Comparison of ENCODE assay signal across 35 cellular contexts in the genomic region with DNA sequence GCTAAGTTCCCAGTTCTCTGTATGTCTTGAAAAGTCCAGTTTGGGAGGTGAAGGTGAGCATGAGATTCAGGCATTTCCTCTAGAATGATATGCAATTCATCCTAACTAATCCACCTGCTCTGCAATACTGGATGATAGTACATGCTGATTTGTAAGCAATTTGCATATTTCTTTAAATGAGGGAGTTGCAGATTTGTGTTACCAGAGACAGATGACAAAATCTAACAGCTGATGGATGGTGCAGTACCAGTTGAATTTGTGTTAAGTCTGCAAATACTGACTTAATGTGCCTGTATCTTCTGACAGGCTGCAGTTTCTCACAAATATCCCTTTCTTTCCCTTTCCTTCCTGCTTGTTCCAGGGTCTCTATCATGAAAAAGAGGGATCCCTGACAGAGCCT.
"Had no signal": no experiment of that assay in that cellular context is flagged by ENCODE, and none has a peak within 500 bp of the region (broad histone marks: within the 10 kb centered on the region; RNA-seq: fewer than 3 reads in every experiment).

No MANE protein-coding gene starts in this region.

- DNase-seq: Karpas-422, Kasumi-1, MG63, MM.1S, MV-4-11, NCI-H1048, NCI-H1092, NCI-H1092 treated with DMSO at 0.1 percent for 48 hours, NCI-H1105, NCI-H1105 treated with DMSO at 0.1 percent for 48 hours, NCI-H1417, NCI-H1417 treated with DMSO at 0.1 percent for 48 hours, NCI-H1436, NCI-H1436 treated with DMSO at 0.1 percent for 48 hours, NCI-H146, NCI-H1694, NCI-H1694 treated with DMSO at 0.1 percent for 48 hours, NCI-H187, NCI-H187 treated with DMSO at 0.1 percent for 48 hours, NCI-H1930, NCI-H2029, NCI-H2029 treated with DMSO at 0.1 percent for 48 hours, NCI-H2081, NCI-H2081 treated with DMSO at 0.1 percent for 48 hours, NCI-H2107, NCI-H2171, NCI-H2171 treated with DMSO at 0.1 percent for 48 hours, NCI-H2227 treated with DMSO at 0.1 percent for 48 hours, NCI-H226, NCI-H345, NCI-H446, NCI-H446 treated with DMSO at 0.1 percent for 48 hours, NCI-H510A, NCI-H510A treated with DMSO at 0.1 percent for 48 hours had no signal

- H3K4me3 ChIP-seq: MG63 had no signal

- H3K36me3 ChIP-seq: MG63 had no signal

- H3K9me3 ChIP-seq: MG63 had no signal

- H3K27me3 ChIP-seq: MG63 had no signal

- H3K27ac ChIP-seq: KMS-11 had no signal

- H3K4me2 ChIP-seq: KMS-11 had no signal

- H3K9ac ChIP-seq: KMS-11 had no signal
